25 cellular contexts compared by ENCODE assay signal in genomic region chr5:5169466-5169865, GRCh38. TPM values are rescaled to one million over a fixed set of nuclear protein-coding genes. Genes with fewer than 3 reads are reported as not detected.
"Had no signal": no experiment of that assay in that cellular context is flagged by ENCODE, and none has a peak within 500 bp of the region (broad histone marks: within the 10 kb centered on the region; RNA-seq: fewer than 3 reads in every experiment).

No MANE protein-coding gene starts in this region.

- H3K27ac ChIP-seq: neural progenitor cell, ovary, parathyroid adenoma, psoas muscle, right lobe of liver, sigmoid colon, stomach, thoracic aorta, thyroid gland, tibial nerve, upper lobe of left lung, vagina had no signal

- H3K4me1 ChIP-seq: neural progenitor cell, parathyroid adenoma, psoas muscle, right lobe of liver, sigmoid colon, stomach, thyroid gland, upper lobe of left lung, vagina had no signal

- H3K4me3 ChIP-seq: neural progenitor cell, ovary, psoas muscle, right lobe of liver, sigmoid colon, stomach, thoracic aorta, thyroid gland, tibial nerve, upper lobe of left lung, vagina had no signal

- H3K36me3 ChIP-seq: neural progenitor cell, ovary, right lobe of liver, sigmoid colon, stomach, thoracic aorta, thyroid gland, tibial nerve, upper lobe of left lung, vagina had no signal

- H3K27me3 ChIP-seq: neural progenitor cell, ovary, right lobe of liver, sigmoid colon, stomach, thyroid gland, tibial nerve, upper lobe of left lung, vagina had no signal

- H3K4me2 ChIP-seq: neural progenitor cell had no signal

- H2AFZ ChIP-seq: neural progenitor cell, parathyroid adenoma had no signal

- FAIRE-seq: small intestine, urothelium cell line had no signal

- DNase-seq: occipital lobe; ovary; posterior cingulate gyrus; psoas muscle; right cardiac atrium; right lobe of liver; sigmoid colon; small intestine; stimulated activated CD4-positive, alpha-beta T cell treated with anti-CD3 and anti-CD28 coated beads, Interleukin-15, amount 100 ng/mL, for 24 hours; stimulated activated CD4-positive, alpha-beta T cell treated with anti-CD3 and anti-CD28 coated beads, Interleukin-2, amount 100 ng/mL, for 24 hours; stimulated activated CD4-positive, alpha-beta T cell treated with anti-CD3 and anti-CD28 coated beads, Interleukin-2, amount 100 ng/mL, for 48 hours; stimulated activated CD4-positive, alpha-beta T cell treated with anti-CD3 and anti-CD28 coated beads, Interleukin-4, amount 100 ng/mL, for 24 hours; stimulated activated naive B cell treated with anti-CD40 and anti-IgM and Interleukin-4, amounts not matched to agents 10 μg/mL and 1 μg/mL and 100 μg/mL, for 72 hours; stimulated activated naive CD4-positive, alpha-beta T cell treated with Interleukin-2 at 50 U/mL for 16 hours; stomach; thyroid gland; trophoblast cell; upper lobe of left lung had no signal

- H3K9ac ChIP-seq: neural progenitor cell, parathyroid adenoma had no signal

- H3K9me3 ChIP-seq: ovary, psoas muscle, right lobe of liver, sigmoid colon, stomach, thoracic aorta, thyroid gland, tibial nerve, upper lobe of left lung, vagina had no signal

- ATAC-seq: psoas muscle; right cardiac atrium; right lobe of liver; stimulated activated effector memory CD8-positive, alpha-beta T cell treated with anti-CD3 and anti-CD28 coated beads, Interleukin-12 subunit alpha, Interleukin-12 subunit beta, amount 100 ng/mL, for 72 hours; stimulated activated naive B cell treated with anti-CD40 and anti-IgM and Interleukin-4, amounts not matched to agents 10 μg/mL and 1 μg/mL and 100 μg/mL, for 72 hours had no signal

- H3K79me2 ChIP-seq: parathyroid adenoma had no signal

RNA-seq across cellular contexts. Expression of gene ADAMTS16, which starts 29.3 kb away (rescaled TPM):
- total RNA-seq: right cardiac atrium, right lobe of liver, thoracic aorta had no signal
- polyA plus RNA-seq: right cardiac atrium, stomach had no signal
